ENCODE assay signal across 21 cellular contexts in the genomic region with DNA sequence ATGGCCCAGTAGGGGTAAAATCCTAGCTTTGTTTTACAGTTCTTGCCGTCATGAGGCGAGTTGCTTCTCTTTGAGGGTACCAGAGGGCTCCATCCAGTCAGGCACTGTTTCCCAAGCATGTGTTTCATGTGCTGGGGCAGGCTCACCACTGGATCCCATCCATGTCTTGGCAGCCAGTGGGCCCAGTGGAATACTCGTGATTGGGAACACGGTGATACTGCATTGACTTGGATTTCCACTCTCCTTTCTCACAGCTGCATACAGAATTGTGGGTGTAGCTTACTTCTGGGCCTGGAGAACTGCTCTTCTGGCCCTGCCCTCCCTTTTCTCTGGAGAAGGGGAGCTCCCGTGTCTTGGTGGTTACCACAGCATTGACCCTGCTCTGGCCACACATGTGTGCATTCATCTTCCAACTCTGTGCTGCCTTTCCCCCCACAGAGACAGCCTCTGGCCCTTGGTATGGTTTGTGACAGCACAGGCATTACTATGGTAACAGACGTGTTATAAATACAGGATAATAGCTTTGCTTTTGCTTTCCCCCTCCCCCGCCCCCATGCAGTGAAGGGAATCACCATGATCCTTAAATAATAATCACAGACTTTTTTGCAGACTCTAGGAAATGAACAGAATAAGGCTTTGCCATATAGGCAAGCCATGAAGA. TPM values are rescaled to one million over a fixed set of nuclear protein-coding genes. Genes with fewer than 3 reads are reported as not detected.
DNase-seq lines count a peak whose midpoint lies in the region; ATAC-seq and TF ChIP-seq lines count a peak whose summit lies in the region.
"Had no signal": no experiment of that assay in that cellular context is flagged by ENCODE, and none has a peak within 500 bp of the region (broad histone marks: within the 10 kb centered on the region; RNA-seq: fewer than 3 reads in every experiment).

No MANE protein-coding gene starts in this region.

- H3K4me2 ChIP-seq in osteoblast (ENCODE audit: insufficient read depth, low read length) (no peak overlapping the region), hepatocyte (no peak overlapping the region)

- 79% methylated on average over 7 of the region's 7 CpGs for WGBS in HUES64
- 87% methylated on average over 7 of the region's 7 CpGs for whole genome bisulfite sequencing in hepatocyte (ENCODE audit: low lambda C conversion rate, missing lambda C conversion rate)

- H4K20me1 ChIP-seq in osteoblast (ENCODE audit: insufficient read depth, low read length) (no peaks in the 10 kb centered on the region), hepatocyte (ENCODE audit: insufficient read depth, poor library complexity, severe bottlenecking) (no peaks in the 10 kb centered on the region)

- H3K4me1 ChIP-seq in HUES64 (ENCODE audit: insufficient read depth, low read length): peaks cover 31% of the 10 kb centered on the region
- H3K4me1 ChIP-seq in adipocyte (ENCODE audit: control insufficient read depth, insufficient read depth, low read length): peaks cover 10% of the 10 kb centered on the region
- H3K4me1 ChIP-seq in left ventricle myocardium inferior: peaks cover 41% of the 10 kb centered on the region
- H3K4me1 ChIP-seq in osteoblast (ENCODE audit: insufficient read depth, low read length): no peaks in the 10 kb centered on the region
- no peaks in the 10 kb centered on the region for H3K4me1 ChIP-seq in hepatocyte (ENCODE audit: insufficient read depth)
- H3K4me1 ChIP-seq: left lung had no signal

- H3K9me3 ChIP-seq in HUES64 (ENCODE audit: insufficient read depth, low read depth, low read length): peaks cover 7% of the 10 kb centered on the region; the same call in 1 of the 2 replicates
- H3K9me3 ChIP-seq in adipocyte (ENCODE audit: control insufficient read depth, low read length): peaks cover 3% of the 10 kb centered on the region
- peaks cover 12% of the 10 kb centered on the region for H3K9me3 ChIP-seq in left ventricle myocardium inferior (replicated peaks)
- no peaks in the 10 kb centered on the region for H3K9me3 ChIP-seq in osteoblast (ENCODE audit: low read depth, low read length)
- no peaks in the 10 kb centered on the region for H3K9me3 ChIP-seq in hepatocyte (ENCODE audit: low read depth)
- H3K9me3 ChIP-seq: esophagus muscularis mucosa had no signal

- intact Hi-C loops in left ventricle myocardium inferior (cut with micrococcal nuclease): no loop called here

- H3K4me3 ChIP-seq in HUES64 (ENCODE audit: low read length) (no peak overlapping the region), adipocyte (ENCODE audit: low read length) (no peak overlapping the region), left ventricle myocardium inferior (no peak overlapping the region), osteoblast (ENCODE audit: insufficient read depth, low read length) (no peak overlapping the region), hepatocyte (no peak overlapping the region)
- H3K4me3 ChIP-seq: esophagus muscularis mucosa, left lung had no signal

- H3K9me2 ChIP-seq in hepatocyte (replicated peaks; ENCODE audit: insufficient read depth): no peaks in the 10 kb centered on the region

- no peak for ATAC-seq in HG02884 (IDR thresholded peaks at IDR 0.05; ENCODE audit: unreplicated experiment)
- no peak for ATAC-seq in HG02852 (IDR thresholded peaks at IDR 0.05; ENCODE audit: unreplicated experiment)
- ATAC-seq: left lung, SK-N-SH treated with all-trans-retinoic acid at 6 μM for 48 hours had no signal

- H2AFZ ChIP-seq in osteoblast (ENCODE audit: low read length): peak overlapping the region; percentile 2
- no peak overlapping the region for H2AFZ ChIP-seq in hepatocyte

- TF ChIP-seq CTCF in left ventricle myocardium inferior (IDR thresholded peaks at IDR 0.05; ENCODE audit: borderline replicate concordance) (no peak), osteoblast (IDR thresholded peaks at IDR 0.05; ENCODE audit: extremely low read depth, low read depth, low read length) (no peak), hepatocyte (IDR thresholded peaks at IDR 0.05; ENCODE audit: poor library complexity) (no peak)

- DNase-seq in adipocyte (ENCODE audit: low read depth) (no peak), left ventricle myocardium inferior (peak; percentile 82), osteoblast (ENCODE audit: insufficient read length, low spot score, missing footprints) (no peak), hepatocyte (ENCODE audit: low spot score) (no peak), amygdala (lab: John Stamatoyannopoulos, UW) (no peak)
- DNase-seq: activated B cell treated with CpG ODN at 0.5 μM for 24 hours; activated CD4-positive, alpha-beta memory T cell treated with anti-CD3 and anti-CD28 coated beads, Interleukin-2, amount 10 ng/mL, durations not matched to agents 7 days and 5 days; activated naive CD4-positive, alpha-beta T cell treated with anti-CD3 and anti-CD28 coated beads for 36 hours; activated T-cell treated with anti-CD3 and anti-CD28 coated beads, Interleukin-2, amount 50 U/mL, for 1 hour; anterior cingulate cortex; C1 segment of cervical spinal cord; Calu3; effector memory CD4-positive, alpha-beta T cell; HCEC 1CT; left lung; NCI-H1436 had no signal

- H3K27ac ChIP-seq in HUES64 (ENCODE audit: low read depth, low read length) (peak overlapping the region; percentile 46; the same call in 1 of the 2 replicates), left ventricle myocardium inferior (replicated peaks) (peak overlapping the region; percentile 73), osteoblast (ENCODE audit: low read depth, low read length) (no peak overlapping the region), hepatocyte (no peak overlapping the region)
- H3K27ac ChIP-seq: esophagus muscularis mucosa, left lung had no signal

- H3K27me3 ChIP-seq in HUES64 (ENCODE audit: insufficient read depth, low read length): no peaks in the 10 kb centered on the region
- no peaks in the 10 kb centered on the region for H3K27me3 ChIP-seq in adipocyte (replicated peaks; ENCODE audit: control insufficient read depth, insufficient read depth, low read length)
- no peaks in the 10 kb centered on the region for H3K27me3 ChIP-seq in left ventricle myocardium inferior (ENCODE audit: low read depth)
- no peaks in the 10 kb centered on the region for H3K27me3 ChIP-seq in osteoblast (ENCODE audit: insufficient read depth, low read length)
- no peaks in the 10 kb centered on the region for H3K27me3 ChIP-seq in hepatocyte
- H3K27me3 ChIP-seq: esophagus muscularis mucosa, left lung had no signal

- H3K79me2 ChIP-seq in osteoblast (ENCODE audit: insufficient read depth, low read length): no peaks in the 10 kb centered on the region
- no peaks in the 10 kb centered on the region for H3K79me2 ChIP-seq in hepatocyte

- H3K9ac ChIP-seq in HUES64 (ENCODE audit: low read depth, low read length) (no peak overlapping the region), adipocyte (ENCODE audit: low read length) (peak overlapping the region; percentile 3)

- H3K36me3 ChIP-seq in HUES64 (ENCODE audit: insufficient read depth, low read length): no peaks in the 10 kb centered on the region; the same call in 1 of the 2 replicates
- peaks cover 4% of the 10 kb centered on the region for H3K36me3 ChIP-seq in adipocyte (ENCODE audit: control insufficient read depth, insufficient read depth, low read length, severe bottlenecking)
- peaks cover 30% of the 10 kb centered on the region for H3K36me3 ChIP-seq in left ventricle myocardium inferior
- no peaks in the 10 kb centered on the region for H3K36me3 ChIP-seq in osteoblast (ENCODE audit: insufficient read depth, low read length)
- no peaks in the 10 kb centered on the region for H3K36me3 ChIP-seq in hepatocyte (replicated peaks; ENCODE audit: insufficient read depth, low read depth)
- H3K36me3 ChIP-seq: left lung had no signal

RNA-seq across cellular contexts. Expression of a gene that starts 21.6 kb away (rescaled TPM):
- 4.1 TPM for polyA plus RNA-seq in HUES64 (2013, experiment 1 of 2)
- 6.0 TPM for polyA plus RNA-seq in HUES64 (2013, experiment 2 of 2)
- 22.9 TPM for total RNA-seq in left ventricle myocardium inferior
- total RNA-seq in osteoblast: 3.6 and 12.1 TPM in 2 replicates
- total RNA-seq in hepatocyte: 2.1 and 3.4 TPM in 2 replicates
- polyA plus RNA-seq in hepatocyte: 2.2 and 2.5 TPM in 2 replicates

RNA-seq across cellular contexts. Expression of a gene that starts 52.2 kb away (rescaled TPM):
- 10.0 TPM for polyA plus RNA-seq in HUES64 (2013, experiment 1 of 2)
- polyA plus RNA-seq in HUES64 (2013, experiment 2 of 2): 11.2 TPM
- 19.7 TPM for total RNA-seq in left ventricle myocardium inferior
- total RNA-seq in osteoblast: 12.3 and 13.0 TPM in 2 replicates
- 18.2 and 19.0 TPM in 2 replicates for total RNA-seq in hepatocyte
- polyA plus RNA-seq in hepatocyte: 11.0 and 15.3 TPM in 2 replicates

Comparison
In these comparisons a context has a peak if more than half of its experiments do, and no peak if none do; other contexts are left out.
1. H3K27ac ChIP-seq: peak in HUES64 (single experiment) and left ventricle myocardium inferior (single experiment); none in osteoblast (single experiment) and hepatocyte (single experiment).